ENCODE assay signal across 27 cellular contexts in genomic region chr6:32170294-32170693, GRCh38. TPM values are rescaled to one million over a fixed set of nuclear protein-coding genes. Genes with fewer than 3 reads are reported as not detected.
A peak's percentile ranks its signal among the peaks of the same experiment; 100 is the strongest.
DNase-seq lines count a peak whose midpoint lies in the region; ATAC-seq, FAIRE-seq and TF ChIP-seq lines count a peak whose summit lies in the region.
"Had no signal": no experiment of that assay in that cellular context is flagged by ENCODE, and none has a peak within 500 bp of the region (broad histone marks: within the 10 kb centered on the region; RNA-seq: fewer than 3 reads in every experiment).

No MANE protein-coding gene starts in this region.

- peak overlapping the region; percentile 24 for H3K27ac Mint-ChIP-seq in T-helper 17 cell
- H3K27ac Mint-ChIP-seq: CD4-positive, alpha-beta T cell; natural killer cell treated with Interleukin-12 subunit alpha and Interleukin-12 subunit beta and Interleukin-15 and Interleukin-18, amount 100 ng/mL, for 72 hours had no signal

- no peak overlapping the region for H3K27ac ChIP-seq in kidney (ENCODE audit: low read depth in 2 of 2, low read length in 2 of 2)
- H3K27ac ChIP-seq: brain microvascular endothelial cell, gastrocnemius medialis had no signal

- H3K4me3 Mint-ChIP-seq in T-helper 17 cell, result no peak overlapping the region
- H3K4me3 Mint-ChIP-seq: activated naive CD4-positive, alpha-beta T cell treated with anti-CD3 and anti-CD28 coated beads for 36 hours; CD4-positive, alpha-beta T cell; natural killer cell treated with Interleukin-12 subunit alpha and Interleukin-12 subunit beta and Interleukin-15 and Interleukin-18, amount 100 ng/mL, for 72 hours; stimulated activated naive B cell treated with anti-CD40 and anti-IgM and Interleukin-4, amounts not matched to agents 10 μg/mL and 1 μg/mL and 100 μg/mL, for 72 hours had no signal

- intact Hi-C loops in kidney (cut with DNase I), result no loop called here

- H3K27me3 Mint-ChIP-seq in T-helper 17 cell, result no peaks in the 10 kb centered on the region
- H3K27me3 Mint-ChIP-seq: CD4-positive, alpha-beta T cell; natural killer cell treated with Interleukin-12 subunit alpha and Interleukin-12 subunit beta and Interleukin-15 and Interleukin-18, amount 100 ng/mL, for 72 hours; stimulated activated naive B cell treated with anti-CD40 and anti-IgM and Interleukin-4, amounts not matched to agents 10 μg/mL and 1 μg/mL and 100 μg/mL, for 72 hours had no signal

- TF ChIP-seq CTCF in kidney (IDR thresholded peaks at IDR 0.05; ENCODE audit: borderline replicate concordance, extremely low read depth, insufficient read depth), result no peak

- FAIRE-seq in kidney (lab: Jason Lieb, UNC), result no peak
- FAIRE-seq: GM12891 had no signal

- no peaks in the 10 kb centered on the region for H3K9me3 ChIP-seq in T-helper 17 cell (ENCODE audit: control insufficient read depth, low read length, poor library complexity, severe bottlenecking)
- H3K9me3 ChIP-seq in kidney (ENCODE audit: control insufficient read depth in 1 of 2, low read length in 2 of 2), result no peaks in the 10 kb centered on the region
- H3K9me3 ChIP-seq: gastrocnemius medialis had no signal

- DNase-seq in EL, result peak; percentile 59
- no peak for DNase-seq in T-helper 17 cell
- peak; percentile 50 for DNase-seq in kidney
- DNase-seq in NCI-H524 treated with DMSO at 0.1 percent for 48 hours (lab: John Stamatoyannopoulos, UW), result no peak
- DNase-seq in COLO668 (lab: John Stamatoyannopoulos, UW; ENCODE audit: unreplicated experiment), result no peak
- no peak for DNase-seq in NCI-H1092 treated with DMSO at 0.1 percent for 48 hours (lab: John Stamatoyannopoulos, UW)
- DNase-seq: activated CD4-positive, alpha-beta T cell treated with anti-CD3 and anti-CD28 coated beads, Interleukin-2, amount 50 U/mL, for 48 hours; activated CD4-positive, CD25-positive, alpha-beta regulatory T cell treated with anti-CD3 and anti-CD28 coated beads, Interleukin-2, amount 50 U/mL, for 72 hours; activated naive CD4-positive, alpha-beta T cell treated with anti-CD3 and anti-CD28 coated beads for 36 hours; AML-193; brain microvascular endothelial cell; CD4-positive, alpha-beta T cell; gastrocnemius medialis; hippocampal formation; KBM-7; NCI-H1105 treated with DMSO at 0.1 percent for 48 hours; NCI-H2029; NCI-H526 treated with DMSO at 0.1 percent for 48 hours; PC-3; Right ventricle myocardium superior; stimulated activated CD4-positive, alpha-beta T cell treated with anti-CD3 and anti-CD28 coated beads, Interleukin-15, amount 100 ng/mL, for 24 hours; stimulated activated naive B cell treated with anti-CD40 and anti-IgM and Interleukin-4, amounts not matched to agents 10 μg/mL and 1 μg/mL and 100 μg/mL, for 72 hours; substantia nigra; trophoblast cell had no signal

- H3K36me3 ChIP-seq in kidney (ENCODE audit: control insufficient read depth in 1 of 2, insufficient read depth in 2 of 2, low read length in 2 of 2), result peaks cover 12 to 19% of the 10 kb centered on the region in 2 donors

- no peak overlapping the region for H3K9ac ChIP-seq in kidney (ENCODE audit: low read length in 2 of 2)

- peaks cover 37% of the 10 kb centered on the region for H3K4me1 Mint-ChIP-seq in T-helper 17 cell

- H3K36me3 Mint-ChIP-seq in T-helper 17 cell (ENCODE audit: low read depth), result peaks cover 9% of the 10 kb centered on the region
- H3K36me3 Mint-ChIP-seq: natural killer cell treated with Interleukin-12 subunit alpha and Interleukin-12 subunit beta and Interleukin-15 and Interleukin-18, amount 100 ng/mL, for 72 hours had no signal

- no peak for ATAC-seq in T-helper 17 cell
- ATAC-seq: gastrocnemius medialis; natural killer cell treated with Interleukin-12 subunit alpha and Interleukin-12 subunit beta and Interleukin-15 and Interleukin-18, amount 100 ng/mL, for 72 hours; PC-3; stimulated activated naive B cell treated with anti-CD40 and anti-IgM and Interleukin-4, amounts not matched to agents 10 μg/mL and 1 μg/mL and 100 μg/mL, for 72 hours had no signal

- peaks cover 7 to 10% of the 10 kb centered on the region in 2 donors for H3K4me1 ChIP-seq in kidney (ENCODE audit: control insufficient read depth in 1 of 2, insufficient read depth in 1 of 2, low read depth in 1 of 2, low read length in 2 of 2)

- H3K4me3 ChIP-seq in kidney (ENCODE audit: low read length in 2 of 2), result no peak overlapping the region
- H3K4me3 ChIP-seq: gastrocnemius medialis, lung had no signal

RNA-seq across cellular contexts. Expression of gene AGPAT1, which starts 5.6 kb away (rescaled TPM):
- 10 to 100 TPM; 22.7 to 54.2 TPM for total RNA-seq in T-helper 17 cell
- 58.9 TPM for total RNA-seq in kidney
- 87.1 TPM for polyA plus RNA-seq in kidney (ENCODE audit: insufficient read depth, low read depth, low replicate concordance)

RNA-seq across cellular contexts. Expression of gene EGFL8, which starts 5.9 kb away (rescaled TPM):
- 1 to 10 TPM; 9.6 to 9.7 TPM for total RNA-seq in T-helper 17 cell
- total RNA-seq in kidney, result 18.3 TPM
- polyA plus RNA-seq in kidney (ENCODE audit: insufficient read depth, low read depth, low replicate concordance), result 15.0 TPM

RNA-seq across cellular contexts. Expression of gene RNF5, which starts 7.9 kb away (rescaled TPM):
- total RNA-seq in T-helper 17 cell (10 to 100 TPM; 20.9 to 30.0 TPM), kidney (74.1 TPM)
- polyA plus RNA-seq in kidney (ENCODE audit: insufficient read depth, low read depth, low replicate concordance), result 208 TPM

RNA-seq across cellular contexts. Expression of gene AGER, which starts 13.8 kb away (rescaled TPM):
- total RNA-seq in T-helper 17 cell (10 to 100 TPM; 22.2 to 27.4 TPM), kidney (13.0 TPM)
- 7.1 TPM for polyA plus RNA-seq in kidney (ENCODE audit: insufficient read depth, low read depth, low replicate concordance)

RNA-seq across cellular contexts. Expression of gene PPT2, which starts 16.4 kb away (rescaled TPM):
- 1 to 10 TPM; 8.1 to 9.2 TPM for total RNA-seq in T-helper 17 cell
- 23.0 TPM for total RNA-seq in kidney
- 20.3 TPM for polyA plus RNA-seq in kidney (ENCODE audit: insufficient read depth, low read depth, low replicate concordance)

Comparison
In these comparisons a context has a peak if more than half of its experiments do, and no peak if none do; other contexts are left out.
1. DNase-seq: peak in EL (single experiment) and kidney (single experiment); none in T-helper 17 cell (0 of 3), NCI-H524 treated with DMSO at 0.1 percent for 48 hours (single experiment), COLO668 (single experiment) and NCI-H1092 treated with DMSO at 0.1 percent for 48 hours (single experiment).